In genomic region chr12:1572731-1573130, GRCh38 we compare ENCODE assay signal across 31 cellular contexts. TPM values are rescaled to one million over a fixed set of nuclear protein-coding genes. Genes with fewer than 3 reads are reported as not detected.
"Had no signal": no experiment of that assay in that cellular context is flagged by ENCODE, and none has a peak within 500 bp of the region (broad histone marks: within the 10 kb centered on the region; RNA-seq: fewer than 3 reads in every experiment).

No MANE protein-coding gene starts in this region.

- H3K4me3 Mint-ChIP-seq: activated B cell treated with CpG ODN at 0.5 μM for 24 hours; activated CD8-positive, alpha-beta T cell treated with anti-CD3 and anti-CD28 coated beads for 36 hours; activated naive CD4-positive, alpha-beta T cell treated with anti-CD3 and anti-CD28 coated beads, Interleukin-2, amount 50 U/mL, for 24 hours; activated naive CD8-positive, alpha-beta T cell treated with anti-CD3 and anti-CD28 coated beads, Interleukin-2, amount 50 U/mL, for 24 hours; activated T-cell treated with anti-CD3 and anti-CD28 coated beads, Interleukin-2, amount 50 U/mL, for 4 hours; immature natural killer cell; memory B cell; natural killer cell; stimulated activated effector memory CD8-positive, alpha-beta T cell treated with anti-CD3 and anti-CD28 coated beads, Interleukin-12 subunit alpha, Interleukin-12 subunit beta, amount 100 ng/mL, for 72 hours; stimulated activated naive CD8-positive, alpha-beta T cell treated with anti-CD3 and anti-CD28 coated beads, Interleukin-15, amount 100 ng/mL, for 72 hours had no signal

- H3K9me3 ChIP-seq: gastroesophageal sphincter, pancreas, psoas muscle, sigmoid colon, upper lobe of left lung, vagina had no signal

- ATAC-seq: activated CD8-positive, alpha-beta T cell treated with anti-CD3 and anti-CD28 coated beads for 36 hours; activated naive CD8-positive, alpha-beta T cell treated with anti-CD3 and anti-CD28 coated beads, Interleukin-2, amount 50 U/mL, for 24 hours; activated T-cell treated with anti-CD3 and anti-CD28 coated beads, Interleukin-2, amount 50 U/mL, for 4 hours; gastroesophageal sphincter; natural killer cell; pancreas; psoas muscle; stimulated activated effector memory CD8-positive, alpha-beta T cell treated with anti-CD3 and anti-CD28 coated beads, Interleukin-12 subunit alpha, Interleukin-12 subunit beta, amount 100 ng/mL, for 72 hours; stimulated activated naive CD8-positive, alpha-beta T cell treated with anti-CD3 and anti-CD28 coated beads, Interleukin-15, amount 100 ng/mL, for 72 hours had no signal

- H3K27me3 ChIP-seq: gastroesophageal sphincter, pancreas, sigmoid colon, upper lobe of left lung, vagina had no signal

- H3K4me3 ChIP-seq: coronary artery, gastroesophageal sphincter, pancreas, psoas muscle, sigmoid colon, upper lobe of left lung, vagina had no signal

- H3K4me1 ChIP-seq: psoas muscle had no signal

- FAIRE-seq: bronchial epithelial cell, endothelial cell of umbilical vein, kidney, pancreas, small intestine had no signal

- H3K27ac Mint-ChIP-seq: activated B cell treated with CpG ODN at 0.5 μM for 24 hours; activated CD8-positive, alpha-beta T cell treated with anti-CD3 and anti-CD28 coated beads for 36 hours; activated naive CD4-positive, alpha-beta T cell treated with anti-CD3 and anti-CD28 coated beads, Interleukin-2, amount 50 U/mL, for 24 hours; activated naive CD8-positive, alpha-beta T cell treated with anti-CD3 and anti-CD28 coated beads, Interleukin-2, amount 50 U/mL, for 24 hours; activated T-helper 2 cell treated with anti-CD3 and anti-CD28 coated beads, Interferon-gamma antibody, Interleukin-2, Interleukin-4, amounts not matched to agents 10 μg/mL and 5 μg/mL and 100 μg/mL, durations not matched to agents 14 hours and 24 hours and 36 hours; natural killer cell; stimulated activated effector memory CD8-positive, alpha-beta T cell treated with anti-CD3 and anti-CD28 coated beads, Interleukin-12 subunit alpha, Interleukin-12 subunit beta, amount 100 ng/mL, for 72 hours had no signal

- H3K4me1 Mint-ChIP-seq: stimulated activated naive CD8-positive, alpha-beta T cell treated with anti-CD3 and anti-CD28 coated beads, Interleukin-15, amount 100 ng/mL, for 72 hours had no signal

- H3K36me3 ChIP-seq: gastroesophageal sphincter, pancreas, sigmoid colon, upper lobe of left lung, vagina had no signal

- DNase-seq: activated B cell treated with CpG ODN at 0.5 μM for 24 hours; activated CD4-positive, alpha-beta T cell treated with anti-CD3 and anti-CD28 coated beads, Interleukin-2, amount 50 U/mL, for 1 hour; activated CD8-positive, alpha-beta T cell treated with anti-CD3 and anti-CD28 coated beads for 36 hours; activated naive CD8-positive, alpha-beta T cell treated with anti-CD3 and anti-CD28 coated beads, Interleukin-2, amount 50 U/mL, for 24 hours; activated T-cell treated with anti-CD3 and anti-CD28 coated beads, Interleukin-2, amount 50 U/mL, for 4 hours; amygdala; cerebellar nuclear complex; head of caudate nucleus; hypothalamus; immature natural killer cell; kidney; midbrain; natural killer cell; pancreas; psoas muscle; sigmoid colon; small intestine; stimulated activated CD4-positive, alpha-beta T cell treated with anti-CD3 and anti-CD28 coated beads, Interleukin-4, amount 100 ng/mL, for 24 hours; stimulated activated naive CD8-positive, alpha-beta T cell treated with anti-CD3 and anti-CD28 coated beads, Interleukin-15, amount 100 ng/mL, for 72 hours; substantia nigra; T-helper 2 cell; upper lobe of left lung had no signal

- H3K27me3 Mint-ChIP-seq: activated B cell treated with CpG ODN at 0.5 μM for 24 hours; activated naive CD4-positive, alpha-beta T cell treated with anti-CD3 and anti-CD28 coated beads, Interleukin-2, amount 50 U/mL, for 24 hours had no signal

- H3K27ac ChIP-seq: coronary artery, gastroesophageal sphincter, pancreas, psoas muscle, sigmoid colon, upper lobe of left lung, vagina had no signal

- H3K36me3 Mint-ChIP-seq: natural killer cell; stimulated activated effector memory CD8-positive, alpha-beta T cell treated with anti-CD3 and anti-CD28 coated beads, Interleukin-12 subunit alpha, Interleukin-12 subunit beta, amount 100 ng/mL, for 72 hours had no signal

- H3K9me3 Mint-ChIP-seq: activated B cell treated with CpG ODN at 0.5 μM for 24 hours; activated CD8-positive, alpha-beta T cell treated with anti-CD3 and anti-CD28 coated beads for 36 hours; activated naive CD4-positive, alpha-beta T cell treated with anti-CD3 and anti-CD28 coated beads, Interleukin-2, amount 50 U/mL, for 24 hours; activated naive CD8-positive, alpha-beta T cell treated with anti-CD3 and anti-CD28 coated beads, Interleukin-2, amount 50 U/mL, for 24 hours; activated T-cell treated with anti-CD3 and anti-CD28 coated beads, Interleukin-2, amount 50 U/mL, for 4 hours; activated T-helper 2 cell treated with anti-CD3 and anti-CD28 coated beads, Interferon-gamma antibody, Interleukin-2, Interleukin-4, amounts not matched to agents 10 μg/mL and 5 μg/mL and 100 μg/mL, durations not matched to agents 14 hours and 24 hours and 36 hours; natural killer cell; stimulated activated effector memory CD8-positive, alpha-beta T cell treated with anti-CD3 and anti-CD28 coated beads, Interleukin-12 subunit alpha, Interleukin-12 subunit beta, amount 100 ng/mL, for 72 hours; stimulated activated naive CD8-positive, alpha-beta T cell treated with anti-CD3 and anti-CD28 coated beads, Interleukin-15, amount 100 ng/mL, for 72 hours had no signal

RNA-seq across cellular contexts. Expression of gene WNT5B, which starts 56.3 kb away (rescaled TPM):
- total RNA-seq: activated CD8-positive, alpha-beta T cell treated with anti-CD3 and anti-CD28 coated beads for 36 hours; endothelial cell of umbilical vein; natural killer cell had no signal
- polyA plus RNA-seq: endothelial cell of umbilical vein, immature natural killer cell had no signal
